In genomic region chr3:52896613-52897012, GRCh38 we compare ENCODE assay signal across 7 cellular contexts. TPM values are rescaled to one million over a fixed set of nuclear protein-coding genes. Genes with fewer than 3 reads are reported as not detected.
DNase-seq lines count a peak whose midpoint lies in the region; ATAC-seq, FAIRE-seq and TF ChIP-seq lines count a peak whose summit lies in the region.

No MANE protein-coding gene starts in this region.

- peak overlapping the region; percentile 25 for H3K4ac ChIP-seq in H1 (replicated peaks; ENCODE audit: insufficient read length, low read depth, low read length)

- H3K36me3 ChIP-seq in H1 (ENCODE audit: control insufficient read depth in 2 of 4, insufficient read depth in 4 of 4, low read length in 3 of 4) (no peaks in the 10 kb centered on the region), neutrophil (no peaks in the 10 kb centered on the region)

- H3K18ac ChIP-seq in H1 (ENCODE audit: extremely low read depth, low read length), result no peak overlapping the region

- FAIRE-seq in H1 (lab: Jason Lieb, UNC) (no peak), frontal cortex (lab: Jason Lieb, UNC) (no peak)

- H3K4me1 ChIP-seq in H1 (replicated peaks in 1 of 4; ENCODE audit: control insufficient read depth in 3 of 4, insufficient read depth in 4 of 4, low read length in 3 of 4), result peaks cover 0 to 3% (median 1%) of the 10 kb centered on the region in 4 experiments; a peak in 2 of 7 replicates
- peaks cover 46 to 56% of the 10 kb centered on the region in 2 experiments for H3K4me1 ChIP-seq in neutrophil (ENCODE audit: control insufficient read depth in 1 of 2, insufficient read depth in 1 of 2, low read depth in 1 of 2, low read length in 1 of 2)

- H3K27ac ChIP-seq in H1 (ENCODE audit: low read depth, low read length), result no peak overlapping the region
- H3K27ac ChIP-seq in neutrophil, result peak overlapping the region; percentile 70

- H3K14ac ChIP-seq in H1 (ENCODE audit: insufficient read length), result no peak overlapping the region

- no peak for TF ChIP-seq CTCF in H1 (IDR thresholded peaks at IDR 0.05; ENCODE audit: control extremely low read depth in 1 of 3, insufficient read depth in 1 of 3, low read depth in 1 of 3, low read length in 3 of 3)
- TF ChIP-seq CTCF in neutrophil (IDR thresholded peaks at IDR 0.05), result no peak

- DNase-seq in NCI-H526 treated with DMSO at 0.1 percent for 48 hours (lab: John Stamatoyannopoulos, UW) (peak; percentile 49), H1 (ENCODE audit: low read depth in 1 of 2, low spot score in 2 of 2) (peak in 1 of 2 experiments; percentile 10), frontal cortex (ENCODE audit: low spot score in 2 of 2) (no peak), anterior cingulate cortex (lab: John Stamatoyannopoulos, UW) (no peak)

- H4K91ac ChIP-seq in H1 (replicated peaks; ENCODE audit: insufficient read length, low read length), result no peak overlapping the region

- no peak overlapping the region for H4K8ac ChIP-seq in H1 (ENCODE audit: extremely low read depth, insufficient read depth, low read length)

- no peak overlapping the region for H4K5ac ChIP-seq in H1 (ENCODE audit: insufficient read length, low read depth, low read length)

- TF ChIP-seq POLR2A in H1 (IDR thresholded peaks at IDR 0.05; ENCODE audit: control extremely low read depth in 1 of 2, low read depth in 2 of 2, low read length in 2 of 2), result no peak

- no peaks in the 10 kb centered on the region for H3K27me3 ChIP-seq in H1 (replicated peaks in 1 of 4; ENCODE audit: control insufficient read depth in 3 of 4, extremely low read depth in 1 of 4, insufficient read depth in 3 of 4, low read length in 3 of 4)
- H3K27me3 ChIP-seq in neutrophil, result no peaks in the 10 kb centered on the region

- WGBS in H1 (ENCODE audit: extremely low coverage in 1 of 2, insufficient coverage in 1 of 2, insufficient read length in 1 of 2, insufficient replicate concordance in 2 of 2, low coverage in 1 of 2, low lambda C conversion rate in 2 of 2, missing lambda C conversion rate in 1 of 2), 2 experiments, result 3% methylated on average over 9 of the region's 9 CpGs; no CpG with 5 or more reads in 1 of the 2 experiments

- H3K23me2 ChIP-seq in H1 (ENCODE audit: low read depth, low read length), result peaks cover 6% of the 10 kb centered on the region

- H2AFZ ChIP-seq in H1 (ENCODE audit: low read length), result peak overlapping the region; percentile 87

- 0 out of 2 replicates have a peak, but pooled peaks cover 2% of the 10 kb centered on the region for H3K79me1 ChIP-seq in H1 (ENCODE audit: low read depth, low read length)

- ATAC-seq in GM21576 (IDR thresholded peaks at IDR 0.05; ENCODE audit: unreplicated experiment), result no peak

- CTCF ChIA-PET in H1 (lab: Charles Lee; ENCODE audit: partially characterized antibody), result interaction anchor here (0.6 to 1.7 kb wide), 9 partner anchors 17 to 176 kb away, joined by 3 to 4 read pairs (median 3); no protein-coding TSS in a partner anchor

- TF ChIP-seq EP300 in H1 (IDR thresholded peaks at IDR 0.05; ENCODE audit: borderline replicate concordance in 1 of 2, low read depth in 2 of 2, low read length in 2 of 2), result no peak

- no peak overlapping the region for H2AK5ac ChIP-seq in H1 (ENCODE audit: low read depth, low read length)

- H2BK15ac ChIP-seq in H1 (ENCODE audit: low read length), result no peak overlapping the region

- POLR2A ChIA-PET in H1 (lab: Charles Lee; ENCODE audit: partially characterized antibody), result interaction anchor here (0.8 to 2.0 kb wide), 5 partner anchors 10 to 133 kb away, joined by 3 to 7 read pairs (median 4); no protein-coding TSS in a partner anchor

- H2BK20ac ChIP-seq in H1 (ENCODE audit: low read length), result no peak overlapping the region

- H3K9ac ChIP-seq in H1 (replicated peaks in 1 of 4; ENCODE audit: extremely low read depth in 1 of 4, low read depth in 3 of 4, low read length in 3 of 4), result peak overlapping the region in 3 of 4 experiments; percentile 43 to 62 (median 57); a peak in 4 of 7 replicates

- no peak overlapping the region for H3K56ac ChIP-seq in H1 (replicated peaks; ENCODE audit: insufficient read length, low read depth, low read length)

- H3K9me3 ChIP-seq in H1 (ENCODE audit: insufficient read depth in 2 of 2, low read depth in 1 of 2, low read length in 1 of 2), result no peaks in the 10 kb centered on the region
- no peaks in the 10 kb centered on the region for H3K9me3 ChIP-seq in neutrophil

- H2BK5ac ChIP-seq in H1 (ENCODE audit: low read depth, low read length), result 0 out of 2 replicates have a peak overlapping the region, but pooled peaks have one; percentile 19

- peak overlapping the region; percentile 95 to 98 for H3K4me2 ChIP-seq in H1 (ENCODE audit: insufficient read depth in 1 of 2, low read depth in 2 of 2, low read length in 2 of 2)

- H2BK120ac ChIP-seq in H1 (replicated peaks; ENCODE audit: low read depth, low read length), result no peak overlapping the region

- no peak overlapping the region for H3K23ac ChIP-seq in H1 (ENCODE audit: insufficient read length)

- H2BK12ac ChIP-seq in H1 (ENCODE audit: low read depth, low read length), result no peak overlapping the region

- H3K4me3 ChIP-seq in GM08714 (ENCODE audit: low read length) (peak overlapping the region; percentile 90), H1 (ENCODE audit: extremely low read depth in 1 of 4, insufficient read depth in 2 of 4, low read depth in 3 of 4, low read length in 4 of 4) (peak overlapping the region; percentile 76 to 84 (median 80)), neutrophil (ENCODE audit: low read depth in 1 of 2, low read length in 1 of 2) (peak overlapping the region; percentile 87)

- no peak for TF ChIP-seq RAD21 in H1 (IDR thresholded peaks at IDR 0.05 in 1 of 2, conservative IDR thresholded peaks at IDR 0.05 in 1 of 2; ENCODE audit: low read depth in 2 of 2, low read length in 2 of 2)

- H3K79me2 ChIP-seq in H1 (ENCODE audit: control insufficient read depth in 1 of 2, insufficient read depth in 2 of 2, low read length in 2 of 2), result peaks cover 0 to 28% of the 10 kb centered on the region in 2 experiments; a peak in 2 of 4 replicates

- peaks cover 1 to 3% of the 10 kb centered on the region in 2 experiments for H4K20me1 ChIP-seq in H1 (replicated peaks in 1 of 2; ENCODE audit: control insufficient read depth in 1 of 2, insufficient read depth in 2 of 2, low read length in 2 of 2)

TF ChIP-seq in H1, 55 proteins besides CTCF, POLR2A, EP300 and RAD21:
- TF ChIP-seq SAP30 (IDR thresholded peaks at IDR 0.05; ENCODE audit: insufficient read depth, insufficient replicate concordance, low read length), result peak; percentile 89
- TF ChIP-seq CTBP2 (IDR thresholded peaks at IDR 0.05; ENCODE audit: borderline replicate concordance, insufficient read depth, insufficient read length, low read length), result no peak
- TF ChIP-seq ASH2L (IDR thresholded peaks at IDR 0.05; ENCODE audit: low read length), result peak; percentile 21

RNA-seq across cellular contexts. Expression of gene STIMATE, which starts 0.7 kb away (rescaled TPM):
- total RNA-seq in H1 (2021; fragmentation: NEBNext Ultra II Directional; extraction: Animal tissue kit (Norgen Biotek cat#: 25700)), result 22.1 and 23.0 TPM in 2 replicates
- polyA plus RNA-seq in H1 (2011; rRNA removed), result 17.5 and 33.0 TPM in 2 replicates
- 18.6 TPM for polyA plus RNA-seq in H1 (2011; cell fraction: cytosol; rRNA removed)
- polyA plus RNA-seq in H1 (2011; cell fraction: nucleus; rRNA removed), result 59.9 TPM
- 12.2 to 19.4 TPM (median 15.0 TPM) in 4 replicates for polyA plus RNA-seq in H1 (2012, experiment 1 of 2)
- polyA plus RNA-seq in H1 (2012, experiment 2 of 2), result 8.8 TPM
- 26.4 TPM for polyA plus RNA-seq in H1 (2013, experiment 1 of 2)
- polyA plus RNA-seq in H1 (2013, experiment 2 of 2), result 27.2 TPM
- polyA minus RNA-seq in H1 (2011; rRNA and poly(A)+ RNA removed), result 19.6 and 21.4 TPM in 2 replicates
- polyA minus RNA-seq in H1 (2011; cell fraction: cytosol; rRNA and poly(A)+ RNA removed), result 22.6 TPM
- polyA minus RNA-seq in H1 (2011; cell fraction: nucleus; rRNA and poly(A)+ RNA removed), result 24.2 TPM
- total RNA-seq in frontal cortex, result 12.6 TPM
